39 cellular contexts compared by ENCODE assay signal in the genomic region with DNA sequence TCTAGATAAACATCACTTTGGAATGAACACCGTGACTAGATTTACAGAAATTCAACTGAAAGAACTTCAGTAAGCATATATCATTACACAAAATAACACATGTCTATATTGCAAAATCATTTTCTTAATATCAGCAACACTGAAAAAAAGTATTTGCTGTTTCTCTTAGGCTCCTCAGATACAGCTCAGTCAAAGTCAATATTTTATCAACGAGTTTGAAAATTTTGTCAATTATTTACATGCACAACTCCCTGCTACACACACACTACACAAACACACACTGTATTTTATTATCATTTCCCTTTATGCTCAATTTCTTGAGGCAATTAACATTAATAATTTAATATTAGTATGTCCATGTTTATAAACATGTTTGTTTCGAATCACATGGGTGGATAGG. TPM values are rescaled to one million over a fixed set of nuclear protein-coding genes. Genes with fewer than 3 reads are reported as not detected.
"Had no signal": no experiment of that assay in that cellular context is flagged by ENCODE, and none has a peak within 500 bp of the region (broad histone marks: within the 10 kb centered on the region; RNA-seq: fewer than 3 reads in every experiment).

No MANE protein-coding gene starts in this region.

- DNase-seq: Karpas-422, Kasumi-1, MG63, MM.1S, MV-4-11, NCI-H1048, NCI-H1092, NCI-H1092 treated with DMSO at 0.1 percent for 48 hours, NCI-H1105, NCI-H1105 treated with DMSO at 0.1 percent for 48 hours, NCI-H1417, NCI-H1417 treated with DMSO at 0.1 percent for 48 hours, NCI-H1436, NCI-H1436 treated with DMSO at 0.1 percent for 48 hours, NCI-H146, NCI-H1694, NCI-H1694 treated with DMSO at 0.1 percent for 48 hours, NCI-H187, NCI-H187 treated with DMSO at 0.1 percent for 48 hours, NCI-H1930, NCI-H2029, NCI-H2029 treated with DMSO at 0.1 percent for 48 hours, NCI-H2081, NCI-H2081 treated with DMSO at 0.1 percent for 48 hours, NCI-H2107, NCI-H2171, NCI-H2171 treated with DMSO at 0.1 percent for 48 hours, NCI-H2227 treated with DMSO at 0.1 percent for 48 hours, NCI-H226, NCI-H345, NCI-H446, NCI-H446 treated with DMSO at 0.1 percent for 48 hours, NCI-H510A, NCI-H510A treated with DMSO at 0.1 percent for 48 hours, NCI-H524 had no signal

- H3K27me3 ChIP-seq: MG63 had no signal

- H3K4me3 ChIP-seq: MG63 had no signal

- H3K36me3 ChIP-seq: MG63 had no signal

- H3K9me3 ChIP-seq: MG63 had no signal

RNA-seq across cellular contexts. Expression of gene PZP, which starts 3.8 kb away (rescaled TPM):
- total RNA-seq: LHCN-M2, M059J, MCF 10A, NCI-H460 had no signal
